Comparison of ENCODE assay signal across 11 cellular contexts in the genomic region with DNA sequence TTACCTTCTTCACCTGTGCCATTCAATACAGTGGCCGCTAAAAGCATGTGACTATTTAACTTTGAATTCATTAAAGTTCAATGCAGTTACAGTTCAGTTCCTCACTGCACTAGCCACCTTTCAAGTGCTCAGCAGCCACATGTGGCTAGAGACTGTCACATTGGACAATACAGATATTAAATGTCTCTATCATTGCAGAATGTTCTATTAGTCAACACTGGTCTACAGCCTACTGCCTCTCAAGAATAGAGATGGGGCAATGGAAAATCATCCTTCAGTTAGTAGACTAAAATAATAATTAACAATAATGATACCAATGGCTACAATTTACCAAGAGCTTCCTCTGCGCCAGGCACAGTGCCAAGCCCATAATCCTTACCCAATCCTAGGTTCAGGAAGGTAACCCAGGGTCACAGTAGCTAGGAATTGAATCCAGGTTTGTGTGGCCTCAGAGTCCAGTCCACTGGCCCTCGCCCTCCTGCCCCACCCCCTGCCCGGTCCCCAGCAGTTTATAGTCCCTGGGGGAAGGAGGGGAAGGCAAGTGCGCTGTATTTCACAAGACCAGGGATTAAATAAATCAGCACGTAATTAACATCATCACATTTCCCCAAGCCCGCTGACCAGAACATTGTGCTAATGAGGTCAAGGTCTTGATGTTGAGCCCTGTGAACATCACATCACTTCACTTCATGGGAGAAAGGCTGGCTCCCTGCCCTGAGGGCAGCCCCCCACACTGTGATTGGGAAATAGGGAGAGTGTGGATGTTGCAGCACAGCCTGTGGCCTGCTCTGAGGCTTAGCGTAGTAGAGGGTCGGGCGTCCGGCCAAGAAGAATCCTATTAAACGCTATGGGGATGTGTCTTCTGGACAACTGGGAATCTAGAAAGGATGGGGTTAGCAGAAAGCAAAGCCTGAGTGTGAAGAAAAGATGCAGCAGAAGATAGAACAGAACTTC.
DNase-seq lines count a peak whose midpoint lies in the region; ATAC-seq and TF ChIP-seq lines count a peak whose summit lies in the region.
"Had no signal": no experiment of that assay in that cellular context is flagged by ENCODE, and none has a peak within 500 bp of the region (broad histone marks: within the 10 kb centered on the region; RNA-seq: fewer than 3 reads in every experiment).

No MANE protein-coding gene starts in this region.

- no peak for TF ChIP-seq POLR2A in NB4 (IDR thresholded peaks at IDR 0.05; ENCODE audit: extremely low read depth, insufficient read length)
- TF ChIP-seq POLR2A in gastrocnemius medialis (IDR thresholded peaks at IDR 0.05) = no peak

- H3K36me3 ChIP-seq in gastrocnemius medialis = no peaks in the 10 kb centered on the region
- no peaks in the 10 kb centered on the region for H3K36me3 ChIP-seq in A673 (ENCODE audit: insufficient read depth, low read length, poor library complexity, severe bottlenecking)
- H3K36me3 ChIP-seq: HAP-1 had no signal

- CTCF ChIA-PET in A673 (lab: Charles Lee) = no interaction called here

- H3K9me3 ChIP-seq in gastrocnemius medialis = no peaks in the 10 kb centered on the region
- H3K9me3 ChIP-seq in A673 (ENCODE audit: low read depth, low read length, poor library complexity, severe bottlenecking) = no peaks in the 10 kb centered on the region
- H3K9me3 ChIP-seq: HAP-1 had no signal

- H3K4me1 ChIP-seq in gastrocnemius medialis (peaks cover 6 to 13% of the 10 kb centered on the region in 2 donors), A673 (ENCODE audit: insufficient read depth, low read length, poor library complexity, severe bottlenecking) (peaks cover 14% of the 10 kb centered on the region)
- H3K4me1 ChIP-seq: HAP-1 had no signal

- ATAC-seq in gastrocnemius medialis (peak; percentile 85 to 91), HG03095 (IDR thresholded peaks at IDR 0.05; ENCODE audit: unreplicated experiment) (no peak)

- no peaks in the 10 kb centered on the region for H3K27me3 ChIP-seq in gastrocnemius medialis
- peaks cover 0 to 4% (median 0%) of the 10 kb centered on the region in 45 donors for H3K27me3 ChIP-seq in dorsolateral prefrontal cortex
- H3K27me3 ChIP-seq in A673 (replicated peaks; ENCODE audit: insufficient read depth, low read depth, low read length, poor library complexity) = no peaks in the 10 kb centered on the region

- POLR2A ChIA-PET in A673 (lab: Charles Lee; ENCODE audit: low non-redundant PET) = no interaction called here

- H3K4me3 ChIP-seq in NB4 (ENCODE audit: low read depth, low read length) (no peak overlapping the region), fibroblast of mammary gland (ENCODE audit: control insufficient read depth, low read depth, low read length) (no peak overlapping the region), gastrocnemius medialis (no peak overlapping the region), dorsolateral prefrontal cortex (no peak overlapping the region), A673 (ENCODE audit: low read depth, low read length, poor library complexity, severe bottlenecking) (no peak overlapping the region)
- H3K4me3 ChIP-seq: HAP-1 had no signal

- H3K27ac ChIP-seq in gastrocnemius medialis (peak overlapping the region in 3 of 4 donors; percentile 17 to 54 (median 22)), dorsolateral prefrontal cortex (no peak overlapping the region), A673 (ENCODE audit: low read depth, low read length, poor library complexity, severe bottlenecking) (no peak overlapping the region)

- no peak for TF ChIP-seq CTCF in NB4 (IDR thresholded peaks at IDR 0.05; ENCODE audit: low read depth, low read length)
- no peak for TF ChIP-seq CTCF in fibroblast of mammary gland (conservative IDR thresholded peaks at IDR 0.05; ENCODE audit: control insufficient read depth, insufficient read depth, low read depth, low read length)
- no peak for TF ChIP-seq CTCF in gastrocnemius medialis (IDR thresholded peaks at IDR 0.05 in 4 of 5, conservative IDR thresholded peaks at IDR 0.05 in 1 of 5)
- TF ChIP-seq CTCF in dorsolateral prefrontal cortex (IDR thresholded peaks at IDR 0.05 in 54 of 56, conservative IDR thresholded peaks at IDR 0.05 in 2 of 56; ENCODE audit: low read depth in 1 of 56, partially characterized antibody in 56 of 56) = no peak
- no peak for TF ChIP-seq CTCF in A673 (conservative IDR thresholded peaks at IDR 0.05; ENCODE audit: low read depth, low read length)

- BruUV-seq in A673 (replicated peaks; lab: Mats Ljungman, UMichigan) = no TSS peak

- intact Hi-C loops in gastrocnemius medialis (cut with DNase I; ENCODE audit: low total_unique reads) = no loop called here
- intact Hi-C loops in dorsolateral prefrontal cortex (cut with DNase I) = no loop called here
- intact Hi-C loops in A673 (cut with micrococcal nuclease; ENCODE audit: unreplicated experiment) = no loop called here

- peak; percentile 35 for DNase-seq in Caki2 (ENCODE audit: low read depth)
- DNase-seq in NB4 (ENCODE audit: low read depth) = peak; percentile 82
- DNase-seq in fibroblast of mammary gland (ENCODE audit: low read depth) = peak; percentile 93
- peak; percentile 11 to 49 for DNase-seq in gastrocnemius medialis
- DNase-seq in NCI-H446 (lab: John Stamatoyannopoulos, UW) = no peak
- DNase-seq in dorsolateral prefrontal cortex = no peak
- no peak for DNase-seq in A673 (ENCODE audit: low spot score)
- DNase-seq: activated T-cell treated with anti-CD3 and anti-CD28 coated beads for 4 hours, T-helper 2 cell had no signal

- in situ Hi-C loops in Caki2 (cut with HindIII; ENCODE audit: low pct_unique_long_range_greater_than_20kb, low sequenced_read_pairs) (no loop called here), gastrocnemius medialis (cut with MboI; ENCODE audit: low sequenced_read_pairs in 4 of 4) (no loop called here)

Comparison
In these comparisons a context has a peak if more than half of its experiments do, and no peak if none do; other contexts are left out.
1. DNase-seq: peak in Caki2 (single experiment), NB4 (single experiment), fibroblast of mammary gland (single experiment) and gastrocnemius medialis (2 of 2); none in NCI-H446 (0 of 2), dorsolateral prefrontal cortex (0 of 10) and A673 (single experiment).
2. H3K27ac ChIP-seq: peak in gastrocnemius medialis (3 of 4); none in dorsolateral prefrontal cortex (0 of 59) and A673 (single experiment).